ENCODE assay signal across 1 cellular context in the genomic region with DNA sequence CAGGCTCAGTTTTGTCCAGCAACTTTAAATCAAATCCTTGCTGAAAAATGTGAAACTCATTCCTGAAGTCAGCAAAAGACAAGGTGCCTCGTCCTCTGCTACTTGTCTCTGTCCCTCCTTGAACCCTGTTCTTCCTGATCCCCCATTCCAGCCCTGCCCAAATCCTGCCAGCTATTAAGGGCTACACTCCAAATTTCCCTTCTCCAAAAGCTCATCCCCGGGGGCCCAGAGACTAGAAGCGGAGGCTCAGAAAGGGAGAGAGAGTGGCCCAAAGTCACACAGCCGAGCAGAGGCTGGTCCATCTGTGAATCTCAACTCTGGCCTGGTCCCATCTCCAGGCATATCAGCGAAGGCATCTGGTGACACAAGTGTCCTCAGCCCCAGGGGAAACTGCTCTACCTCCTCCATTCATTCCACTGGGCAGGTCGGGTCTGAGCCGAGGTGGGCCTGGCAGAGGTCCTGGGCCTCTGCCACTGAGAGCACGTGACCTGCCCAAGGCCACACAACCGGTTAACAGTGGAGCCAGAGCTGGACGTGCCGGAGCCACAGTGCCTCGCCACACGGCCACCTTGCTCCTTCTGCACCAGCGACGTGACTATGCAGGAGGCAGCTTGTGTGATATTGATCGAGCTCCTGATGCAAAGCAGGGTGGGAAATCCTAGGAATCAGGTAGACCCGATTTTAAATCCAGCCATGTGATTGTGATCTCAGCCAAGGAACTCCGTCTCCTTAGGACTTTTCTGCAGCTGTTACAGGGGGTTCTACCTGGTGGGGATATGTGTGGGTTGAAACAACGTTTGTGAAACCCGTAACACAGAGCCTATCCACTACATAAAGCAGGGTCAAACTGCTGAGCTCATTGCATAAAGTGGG.
A peak's percentile ranks its signal among the peaks of the same experiment; 100 is the strongest.
TF ChIP-seq lines count a peak whose summit lies in the region.

No MANE protein-coding gene starts in this region.

TF ChIP-seq in HepG2, 621 proteins besides CTCF, POLR2A, EP300 and RAD21 (continued from another document and continues in another):
- TF ChIP-seq ZMYM2 (CRISPR knock-in tag; IDR thresholded peaks at IDR 0.05) (0 out of 2 replicates have a peak, but pooled peaks have one; percentile 30), ZNF567 (CRISPR knock-in tag; IDR thresholded peaks at IDR 0.05; ENCODE audit: borderline replicate concordance) (0 out of 2 replicates have a peak, but pooled peaks have one; percentile 34), SMYD3 (CRISPR knock-in tag; IDR thresholded peaks at IDR 0.05) (no peak), HOMEZ (CRISPR knock-in tag; IDR thresholded peaks at IDR 0.05; ENCODE audit: low read depth) (peak; percentile 13; the same call in 1 of the 2 replicates), ATF3 (CRISPR knock-in tag; IDR thresholded peaks at IDR 0.05) (0 out of 2 replicates have a peak, but pooled peaks have one; percentile 16), PAX8 (CRISPR knock-in tag; IDR thresholded peaks at IDR 0.05; ENCODE audit: borderline replicate concordance) (no peak), MTA1 (CRISPR knock-in tag; IDR thresholded peaks at IDR 0.05; ENCODE audit: borderline replicate concordance) (peak; percentile 42; the same call in 1 of the 2 replicates), ZNF83 (CRISPR knock-in tag; IDR thresholded peaks at IDR 0.05; ENCODE audit: borderline replicate concordance) (0 out of 2 replicates have a peak, but pooled peaks have one; percentile 25), MED8 (CRISPR knock-in tag; IDR thresholded peaks at IDR 0.05; ENCODE audit: insufficient replicate concordance) (peak; percentile 22), KDM5B (CRISPR knock-in tag; IDR thresholded peaks at IDR 0.05; ENCODE audit: borderline replicate concordance) (peak; percentile 85; the same call in 1 of the 2 replicates), AHDC1 (CRISPR knock-in tag; IDR thresholded peaks at IDR 0.05; ENCODE audit: borderline replicate concordance) (0 out of 2 replicates have a peak, but pooled peaks have one; percentile 37), ZFP82 (CRISPR knock-in tag; IDR thresholded peaks at IDR 0.05; ENCODE audit: borderline replicate concordance) (0 out of 2 replicates have a peak, but pooled peaks have one; percentile 55), ZNF124 (CRISPR knock-in tag; IDR thresholded peaks at IDR 0.05) (no peak), ZNF251 (CRISPR knock-in tag; IDR thresholded peaks at IDR 0.05) (no peak), NFIB (CRISPR knock-in tag; IDR thresholded peaks at IDR 0.05; ENCODE audit: borderline replicate concordance) (no peak), ERF (CRISPR knock-in tag; IDR thresholded peaks at IDR 0.05) (peak; percentile 82), MLX (CRISPR knock-in tag; IDR thresholded peaks at IDR 0.05) (peak; percentile 65; the same call in 1 of the 2 replicates), TEAD3 (CRISPR knock-in tag; optimal IDR thresholded peaks at IDR 0.05; ENCODE audit: borderline replicate concordance) (peak; percentile 32), ZNF772 (CRISPR knock-in tag; IDR thresholded peaks at IDR 0.05) (peak; percentile 78; the same call in 1 of the 2 replicates), ZNF143 (CRISPR knock-in tag; IDR thresholded peaks at IDR 0.05) (0 out of 2 replicates have a peak, but pooled peaks have one; percentile 30), EHMT2 (IDR thresholded peaks at IDR 0.05; ENCODE audit: borderline replicate concordance, low read depth, low read length) (no peak), SYNCRIP (IDR thresholded peaks at IDR 0.05; ENCODE audit: insufficient read depth, low read depth, low read length) (no peak)
- TF ChIP-seq, protein P1, sequence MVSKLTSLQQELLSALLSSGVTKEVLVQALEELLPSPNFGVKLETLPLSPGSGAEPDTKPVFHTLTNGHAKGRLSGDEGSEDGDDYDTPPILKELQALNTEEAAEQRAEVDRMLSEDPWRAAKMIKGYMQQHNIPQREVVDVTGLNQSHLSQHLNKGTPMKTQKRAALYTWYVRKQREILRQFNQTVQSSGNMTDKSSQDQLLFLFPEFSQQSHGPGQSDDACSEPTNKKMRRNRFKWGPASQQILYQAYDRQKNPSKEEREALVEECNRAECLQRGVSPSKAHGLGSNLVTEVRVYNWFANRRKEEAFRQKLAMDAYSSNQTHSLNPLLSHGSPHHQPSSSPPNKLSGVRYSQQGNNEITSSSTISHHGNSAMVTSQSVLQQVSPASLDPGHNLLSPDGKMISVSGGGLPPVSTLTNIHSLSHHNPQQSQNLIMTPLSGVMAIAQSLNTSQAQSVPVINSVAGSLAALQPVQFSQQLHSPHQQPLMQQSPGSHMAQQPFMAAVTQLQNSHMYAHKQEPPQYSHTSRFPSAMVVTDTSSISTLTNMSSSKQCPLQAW (CRISPR knock-in tag; IDR thresholded peaks at IDR 0.05) = peak; percentile 63
- TF ChIP-seq, protein P2, sequence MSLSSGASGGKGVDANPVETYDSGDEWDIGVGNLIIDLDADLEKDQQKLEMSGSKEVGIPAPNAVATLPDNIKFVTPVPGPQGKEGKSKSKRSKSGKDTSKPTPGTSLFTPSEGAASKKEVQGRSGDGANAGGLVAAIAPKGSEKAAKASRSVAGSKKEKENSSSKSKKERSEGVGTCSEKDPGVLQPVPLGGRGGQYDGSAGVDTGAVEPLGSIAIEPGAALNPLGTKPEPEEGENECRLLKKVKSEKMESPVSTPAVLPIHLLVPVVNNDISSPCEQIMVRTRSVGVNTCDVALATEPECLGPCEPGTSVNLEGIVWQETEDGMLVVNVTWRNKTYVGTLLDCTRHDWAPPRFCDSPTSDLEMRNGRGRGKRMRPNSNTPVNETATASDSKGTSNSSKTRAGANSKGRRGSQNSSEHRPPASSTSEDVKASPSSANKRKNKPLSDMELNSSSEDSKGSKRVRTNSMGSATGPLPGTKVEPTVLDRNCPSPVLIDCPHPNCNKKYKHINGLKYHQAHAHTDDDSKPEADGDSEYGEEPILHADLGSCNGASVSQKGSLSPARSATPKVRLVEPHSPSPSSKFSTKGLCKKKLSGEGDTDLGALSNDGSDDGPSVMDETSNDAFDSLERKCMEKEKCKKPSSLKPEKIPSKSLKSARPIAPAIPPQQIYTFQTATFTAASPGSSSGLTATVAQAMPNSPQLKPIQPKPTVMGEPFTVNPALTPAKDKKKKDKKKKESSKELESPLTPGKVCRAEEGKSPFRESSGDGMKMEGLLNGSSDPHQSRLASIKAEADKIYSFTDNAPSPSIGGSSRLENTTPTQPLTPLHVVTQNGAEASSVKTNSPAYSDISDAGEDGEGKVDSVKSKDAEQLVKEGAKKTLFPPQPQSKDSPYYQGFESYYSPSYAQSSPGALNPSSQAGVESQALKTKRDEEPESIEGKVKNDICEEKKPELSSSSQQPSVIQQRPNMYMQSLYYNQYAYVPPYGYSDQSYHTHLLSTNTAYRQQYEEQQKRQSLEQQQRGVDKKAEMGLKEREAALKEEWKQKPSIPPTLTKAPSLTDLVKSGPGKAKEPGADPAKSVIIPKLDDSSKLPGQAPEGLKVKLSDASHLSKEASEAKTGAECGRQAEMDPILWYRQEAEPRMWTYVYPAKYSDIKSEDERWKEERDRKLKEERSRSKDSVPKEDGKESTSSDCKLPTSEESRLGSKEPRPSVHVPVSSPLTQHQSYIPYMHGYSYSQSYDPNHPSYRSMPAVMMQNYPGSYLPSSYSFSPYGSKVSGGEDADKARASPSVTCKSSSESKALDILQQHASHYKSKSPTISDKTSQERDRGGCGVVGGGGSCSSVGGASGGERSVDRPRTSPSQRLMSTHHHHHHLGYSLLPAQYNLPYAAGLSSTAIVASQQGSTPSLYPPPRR (CRISPR knock-in tag; IDR thresholded peaks at IDR 0.05; ENCODE audit: borderline replicate concordance) = peak; percentile 48; the same call in 1 of the 2 replicates
- TF ChIP-seq, protein P3, sequence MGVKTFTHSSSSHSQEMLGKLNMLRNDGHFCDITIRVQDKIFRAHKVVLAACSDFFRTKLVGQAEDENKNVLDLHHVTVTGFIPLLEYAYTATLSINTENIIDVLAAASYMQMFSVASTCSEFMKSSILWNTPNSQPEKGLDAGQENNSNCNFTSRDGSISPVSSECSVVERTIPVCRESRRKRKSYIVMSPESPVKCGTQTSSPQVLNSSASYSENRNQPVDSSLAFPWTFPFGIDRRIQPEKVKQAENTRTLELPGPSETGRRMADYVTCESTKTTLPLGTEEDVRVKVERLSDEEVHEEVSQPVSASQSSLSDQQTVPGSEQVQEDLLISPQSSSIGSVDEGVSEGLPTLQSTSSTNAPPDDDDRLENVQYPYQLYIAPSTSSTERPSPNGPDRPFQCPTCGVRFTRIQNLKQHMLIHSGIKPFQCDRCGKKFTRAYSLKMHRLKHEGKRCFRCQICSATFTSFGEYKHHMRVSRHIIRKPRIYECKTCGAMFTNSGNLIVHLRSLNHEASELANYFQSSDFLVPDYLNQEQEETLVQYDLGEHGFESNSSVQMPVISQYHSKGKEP (CRISPR knock-in tag; IDR thresholded peaks at IDR 0.05) = no peak
- TF ChIP-seq, protein P4, sequence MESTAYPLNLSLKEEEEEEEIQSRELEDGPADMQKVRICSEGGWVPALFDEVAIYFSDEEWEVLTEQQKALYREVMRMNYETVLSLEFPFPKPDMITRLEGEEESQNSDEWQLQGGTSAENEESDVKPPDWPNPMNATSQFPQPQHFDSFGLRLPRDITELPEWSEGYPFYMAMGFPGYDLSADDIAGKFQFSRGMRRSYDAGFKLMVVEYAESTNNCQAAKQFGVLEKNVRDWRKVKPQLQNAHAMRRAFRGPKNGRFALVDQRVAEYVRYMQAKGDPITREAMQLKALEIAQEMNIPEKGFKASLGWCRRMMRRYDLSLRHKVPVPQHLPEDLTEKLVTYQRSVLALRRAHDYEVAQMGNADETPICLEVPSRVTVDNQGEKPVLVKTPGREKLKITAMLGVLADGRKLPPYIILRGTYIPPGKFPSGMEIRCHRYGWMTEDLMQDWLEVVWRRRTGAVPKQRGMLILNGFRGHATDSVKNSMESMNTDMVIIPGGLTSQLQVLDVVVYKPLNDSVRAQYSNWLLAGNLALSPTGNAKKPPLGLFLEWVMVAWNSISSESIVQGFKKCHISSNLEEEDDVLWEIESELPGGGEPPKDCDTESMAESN (CRISPR knock-in tag; conservative IDR thresholded peaks at IDR 0.05) = peak; percentile 10; the same call in 1 of the 2 replicates
- TF ChIP-seq, protein P5, sequence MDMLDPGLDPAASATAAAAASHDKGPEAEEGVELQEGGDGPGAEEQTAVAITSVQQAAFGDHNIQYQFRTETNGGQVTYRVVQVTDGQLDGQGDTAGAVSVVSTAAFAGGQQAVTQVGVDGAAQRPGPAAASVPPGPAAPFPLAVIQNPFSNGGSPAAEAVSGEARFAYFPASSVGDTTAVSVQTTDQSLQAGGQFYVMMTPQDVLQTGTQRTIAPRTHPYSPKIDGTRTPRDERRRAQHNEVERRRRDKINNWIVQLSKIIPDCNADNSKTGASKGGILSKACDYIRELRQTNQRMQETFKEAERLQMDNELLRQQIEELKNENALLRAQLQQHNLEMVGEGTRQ (IDR thresholded peaks at IDR 0.05; ENCODE audit: low read depth, low read length) = peak; percentile 84
- TF ChIP-seq, protein P5 (CRISPR knock-in tag; IDR thresholded peaks at IDR 0.05; ENCODE audit: borderline replicate concordance) = peak; percentile 77; the same call in 1 of the 2 replicates
